Comparison of ENCODE assay signal across 17 cellular contexts in genomic region chr4:103067841-103068547, GRCh38. TPM values are rescaled to one million over a fixed set of nuclear protein-coding genes. Genes with fewer than 3 reads are reported as not detected.
DNase-seq lines count a peak whose midpoint lies in the region; ATAC-seq and TF ChIP-seq lines count a peak whose summit lies in the region.
"Had no signal": no experiment of that assay in that cellular context is flagged by ENCODE, and none has a peak within 500 bp of the region (broad histone marks: within the 10 kb centered on the region; RNA-seq: fewer than 3 reads in every experiment).

No MANE protein-coding gene starts in this region.

- peak; percentile 78 to 80 for ATAC-seq in activated CD4-positive, CD25-positive, alpha-beta regulatory T cell treated with anti-CD3 and anti-CD28 coated beads, Interleukin-2, amount 50 U/mL, for 24 hours
- ATAC-seq in omental fat pad (ENCODE audit: low FRiP score) (peak; percentile 74), heart right ventricle (no peak)
- ATAC-seq: gastrocnemius medialis, Panc1 had no signal

- intact Hi-C loops in heart right ventricle (cut with DNase I): no loop called here

- H3K36me3 ChIP-seq in Peyer's patch (no peaks in the 10 kb centered on the region), heart right ventricle (peaks cover 0 to 32% (median 0%) of the 10 kb centered on the region in 9 donors)

- H3K27me3 ChIP-seq in Peyer's patch: no peaks in the 10 kb centered on the region
- no peaks in the 10 kb centered on the region for H3K27me3 ChIP-seq in heart right ventricle
- H3K27me3 ChIP-seq: BLaER1, gastrocnemius medialis, stomach had no signal

- H3K4me1 ChIP-seq in Peyer's patch (no peaks in the 10 kb centered on the region), heart right ventricle (no peaks in the 10 kb centered on the region)
- H3K4me1 ChIP-seq: BLaER1, gastrocnemius medialis had no signal

- no peak overlapping the region for H3K27ac ChIP-seq in Peyer's patch
- H3K27ac ChIP-seq in heart right ventricle: no peak overlapping the region
- H3K27ac ChIP-seq: BLaER1, gastrocnemius medialis, stomach had no signal

- 92 to 97% methylated on average over 2 of the region's 2 CpGs for WGBS in heart right ventricle, 2 donors

- no peak for TF ChIP-seq CTCF in omental fat pad (IDR thresholded peaks at IDR 0.05)
- TF ChIP-seq CTCF in Peyer's patch (IDR thresholded peaks at IDR 0.05): no peak
- TF ChIP-seq CTCF in heart right ventricle (IDR thresholded peaks at IDR 0.05): no peak

- H3K4me3 ChIP-seq in Peyer's patch (no peak overlapping the region), heart right ventricle (no peak overlapping the region)
- H3K4me3 ChIP-seq: BLaER1, gastrocnemius medialis, stomach had no signal

- H3K9me3 ChIP-seq in Peyer's patch (no peaks in the 10 kb centered on the region), heart right ventricle (no peaks in the 10 kb centered on the region)
- H3K9me3 ChIP-seq: gastrocnemius medialis, stomach had no signal

- no peak for DNase-seq in activated CD4-positive, CD25-positive, alpha-beta regulatory T cell treated with anti-CD3 and anti-CD28 coated beads, Interleukin-2, amount 50 U/mL, for 72 hours
- peak; percentile 44 for DNase-seq in HT1080 (ENCODE audit: low read depth)
- peak; percentile 5 for DNase-seq in amniotic epithelial cell (ENCODE audit: low read depth)
- no peak for DNase-seq in omental fat pad (ENCODE audit: low spot score)
- DNase-seq in Peyer's patch: no peak
- DNase-seq in heart right ventricle: no peak
- DNase-seq in HK-2 (ENCODE audit: unreplicated experiment): no peak
- DNase-seq: 8988T; gastrocnemius medialis; GOT3; nephron progenitor cell; stimulated activated CD4-positive, alpha-beta T cell treated with anti-CD3 and anti-CD28 coated beads, Interleukin-1b, Interleukin-23, amount 100 ng/mL, for 48 hours; stomach had no signal

- no peak for TF ChIP-seq POLR2A in Peyer's patch (IDR thresholded peaks at IDR 0.05)

RNA-seq across cellular contexts. Expression of gene SLC9B2, which starts 8.6 kb away (rescaled TPM):
- total RNA-seq in HT1080 (2014; rRNA removed; shearing (Covaris generic)): 17.9 and 26.8 TPM in 2 replicates
- 18.9 and 19.7 TPM in 2 replicates for polyA plus RNA-seq in HT1080 (2015; cell fraction: cytosol; rRNA removed)
- 13.9 and 18.3 TPM in 2 replicates for polyA plus RNA-seq in HT1080 (2015; cell fraction: nucleus; rRNA removed)
- total RNA-seq in omental fat pad (10 to 100 TPM; 16.9 to 56.1 (median 24.7) TPM), Peyer's patch (10 to 100 TPM in 2 of 4 donors, 1 to 10 TPM in 2; 1.1 to 19.0 (median 7.8) TPM), heart right ventricle (10 to 100 TPM in 1 of 10 donors, 1 to 10 TPM in 8, under 1 TPM in 1; 1.00 to 11.4 (median 3.6) TPM)
- 1 to 10 TPM; 1.9 to 3.0 TPM for polyA plus RNA-seq in heart right ventricle

RNA-seq across cellular contexts. Expression of gene BDH2, which starts 31.6 kb away (rescaled TPM):
- total RNA-seq in HT1080 (2014; rRNA removed; shearing (Covaris generic)): 22.7 and 23.4 TPM in 2 replicates
- 18.2 and 21.7 TPM in 2 replicates for polyA plus RNA-seq in HT1080 (2015; cell fraction: cytosol; rRNA removed)
- polyA plus RNA-seq in HT1080 (2015; cell fraction: nucleus; rRNA removed): 32.6 and 36.3 TPM in 2 replicates
- total RNA-seq in omental fat pad: 10 to 100 TPM; 32.9 to 79.9 (median 49.3) TPM
- total RNA-seq in Peyer's patch: 100 to 1,000 TPM in 3 of 4 donors, 10 to 100 TPM in 1; 65.2 to 128 (median 114) TPM
- total RNA-seq in heart right ventricle: 10 to 100 TPM; 20.2 to 27.2 (median 24.5) TPM
- polyA plus RNA-seq in heart right ventricle: 10 to 100 TPM; 22.5 to 25.4 TPM

RNA-seq across cellular contexts. Expression of gene SLC9B1, which starts 48.5 kb away (rescaled TPM):
- total RNA-seq in HT1080 (2014; rRNA removed; shearing (Covaris generic)): not detected in 2 replicates
- polyA plus RNA-seq in HT1080 (2015; cell fraction: cytosol; rRNA removed): 0.45 and 0.93 TPM in 2 replicates
- 0.23 and 0.51 TPM in 2 replicates for polyA plus RNA-seq in HT1080 (2015; cell fraction: nucleus; rRNA removed)
- 1 to 10 TPM in 1 of 4 donors, under 1 TPM in 3; 0.37 to 1.2 (median 0.83) TPM for total RNA-seq in omental fat pad
- total RNA-seq in Peyer's patch: under 1 TPM in 1 of 4 donors, not detected in 3; 0.40 TPM
- 1 to 10 TPM in 2 of 10 donors, under 1 TPM in 5, not detected in 3; 0.19 to 1.4 (median 0.67) TPM for total RNA-seq in heart right ventricle
- under 1 TPM; 0.07 to 0.22 TPM for polyA plus RNA-seq in heart right ventricle
- total RNA-seq: G401, gastrocnemius medialis had no signal

Comparison
In these comparisons a context has a peak if more than half of its experiments do, and no peak if none do; other contexts are left out.
1. ATAC-seq: peak in activated CD4-positive, CD25-positive, alpha-beta regulatory T cell treated with anti-CD3 and anti-CD28 coated beads, Interleukin-2, amount 50 U/mL, for 24 hours (2 of 2) and omental fat pad (single experiment); none in heart right ventricle (0 of 8).
2. DNase-seq: peak in HT1080 (single experiment) and amniotic epithelial cell (single experiment); none in activated CD4-positive, CD25-positive, alpha-beta regulatory T cell treated with anti-CD3 and anti-CD28 coated beads, Interleukin-2, amount 50 U/mL, for 72 hours (single experiment), omental fat pad (single experiment), Peyer's patch (0 of 3), heart right ventricle (0 of 2) and HK-2 (single experiment).